26 cellular contexts compared by ENCODE assay signal in genomic region chr18:9817286-9817685, GRCh38.
"Had no signal": no experiment of that assay in that cellular context is flagged by ENCODE, and none has a peak within 500 bp of the region (broad histone marks: within the 10 kb centered on the region; RNA-seq: fewer than 3 reads in every experiment).

No MANE protein-coding gene starts in this region.

- H3K4me3 ChIP-seq: ascending aorta, K562, Peyer's patch had no signal

- H3K4me1 ChIP-seq: Peyer's patch had no signal

- ATAC-seq: activated CD8-positive, alpha-beta memory T cell treated with anti-CD3 and anti-CD28 coated beads, Interleukin-2, amount 10 ng/mL, durations not matched to agents 7 days and 5 days; activated naive CD4-positive, alpha-beta T cell treated with anti-CD3 and anti-CD28 coated beads, Interleukin-2, amount 50 U/mL, for 72 hours; activated naive CD8-positive, alpha-beta T cell treated with anti-CD3 and anti-CD28 coated beads, Interleukin-2, amount 50 U/mL, for 24 hours; T-helper 17 cell had no signal

- H3K9me3 ChIP-seq: ascending aorta had no signal

- H3K36me3 ChIP-seq: Peyer's patch had no signal

- H3K27ac ChIP-seq: ascending aorta, RWPE1 had no signal

- DNase-seq: activated B cell treated with CpG ODN at 0.5 μM for 24 hours; activated CD4-positive, alpha-beta T cell treated with anti-CD3 and anti-CD28 coated beads for 1 hour; activated CD4-positive, alpha-beta T cell treated with anti-CD3 and anti-CD28 coated beads, Interleukin-2, amount 10 ng/mL, durations not matched to agents 24 days and 14 days; activated CD4-positive, alpha-beta T cell treated with anti-CD3 and anti-CD28 coated beads, Interleukin-2, amount 50 U/mL, for 48 hours; activated CD8-positive, alpha-beta memory T cell treated with anti-CD3 and anti-CD28 coated beads, Interleukin-2, amount 10 ng/mL, durations not matched to agents 7 days and 5 days; activated effector memory CD4-positive, alpha-beta T cell treated with Interleukin-2 at 50 U/mL for 16 hours; activated naive CD4-positive, alpha-beta T cell; activated naive CD8-positive, alpha-beta T cell treated with anti-CD3 and anti-CD28 coated beads, Interleukin-2, amount 50 U/mL, for 24 hours; activated T-cell treated with anti-CD3 and anti-CD28 coated beads, Interleukin-2, amount 50 U/mL, for 24 hours; amniotic stem cell; Karpas-422; MM.1S; NCI-H1105 treated with DMSO at 0.1 percent for 48 hours; NCI-H1436 treated with DMSO at 0.1 percent for 48 hours; NCI-H187; NCI-H2081; NCI-H510A treated with DMSO at 0.1 percent for 48 hours; NCI-H69; Peyer's patch; SHP77 treated with DMSO at 0.1 percent for 48 hours; T-helper 17 cell; T1000 had no signal

- H3K27me3 ChIP-seq: ascending aorta, Peyer's patch had no signal
